In genomic region chr19:18790566-18791314, GRCh38 we compare ENCODE assay signal across 9 cellular contexts. TPM values are rescaled to one million over a fixed set of nuclear protein-coding genes. Genes with fewer than 3 reads are reported as not detected.
A peak's percentile ranks its signal among the peaks of the same experiment; 100 is the strongest.
DNase-seq lines count a peak whose midpoint lies in the region; ATAC-seq and TF ChIP-seq lines count a peak whose summit lies in the region.
"Had no signal": no experiment of that assay in that cellular context is flagged by ENCODE, and none has a peak within 500 bp of the region (broad histone marks: within the 10 kb centered on the region; RNA-seq: fewer than 3 reads in every experiment).

Gene COMP (minus strand): TSS chr19:18791305. CDS start chr19:18791269, 36 bp downstream.

- peaks cover 0 to 38% (median 17%) of the 10 kb centered on the region in 4 donors for H3K4me1 Mint-ChIP-seq in CD4-positive, CD25-positive, alpha-beta regulatory T cell
- H3K4me1 Mint-ChIP-seq in progenitor cell of endocrine pancreas (ENCODE audit: low read depth) = peaks cover 5% of the 10 kb centered on the region

- peak within 1 kb of the TSS in 1 of 3 donors; percentile 26 for H3K27ac Mint-ChIP-seq in CD4-positive, CD25-positive, alpha-beta regulatory T cell
- no peak within 1 kb of the TSS for H3K27ac Mint-ChIP-seq in progenitor cell of endocrine pancreas

- peaks cover 84% of the 10 kb centered on the region for H3K27me3 Mint-ChIP-seq in CD4-positive, CD25-positive, alpha-beta regulatory T cell
- H3K27me3 Mint-ChIP-seq in progenitor cell of endocrine pancreas = peaks cover 77% of the 10 kb centered on the region

- no peak for ATAC-seq in CD4-positive, CD25-positive, alpha-beta regulatory T cell (ENCODE audit: low read depth in 2 of 2)
- no peak for ATAC-seq in GM18868 (IDR thresholded peaks at IDR 0.05; ENCODE audit: unreplicated experiment)

- H3K36me3 Mint-ChIP-seq in CD4-positive, CD25-positive, alpha-beta regulatory T cell = no peaks in the 10 kb centered on the region
- no peaks in the 10 kb centered on the region for H3K36me3 Mint-ChIP-seq in progenitor cell of endocrine pancreas (ENCODE audit: insufficient read depth)

- H3K9ac ChIP-seq in NT2/D1 (ENCODE audit: insufficient read length, low read depth) = peak within 1 kb of the TSS; percentile 74

- no peak within 1 kb of the TSS for H3K4me3 ChIP-seq in CD4-positive, CD25-positive, alpha-beta regulatory T cell (ENCODE audit: low read depth, low read length)
- H3K4me3 ChIP-seq in NT2/D1 (ENCODE audit: insufficient read length, low read depth) (peak within 1 kb of the TSS; percentile 40), fibroblast of mammary gland (ENCODE audit: control insufficient read depth, low read depth, low read length) (peak within 1 kb of the TSS; percentile 3)

- no peak for DNase-seq in CD4-positive, CD25-positive, alpha-beta regulatory T cell
- DNase-seq in NT2/D1 (ENCODE audit: low read depth, low spot score) (no peak), fibroblast of mammary gland (ENCODE audit: low read depth) (no peak), progenitor cell of endocrine pancreas (ENCODE audit: low spot score, unreplicated experiment) (no peak), NOMO-1 (lab: John Stamatoyannopoulos, UW; ENCODE audit: unreplicated experiment in 2 of 2) (no peak), glomerular visceral epithelial cell (ENCODE audit: extremely low spot score) (no peak)
- no peak for DNase-seq in stimulated activated CD4-positive, alpha-beta T cell treated with anti-CD3 and anti-CD28 coated beads, Interleukin-4, amount 100 ng/mL, for 4 hours

- peaks cover 36% of the 10 kb centered on the region for H3K4me1 ChIP-seq in CD4-positive, CD25-positive, alpha-beta regulatory T cell (ENCODE audit: control insufficient read depth, insufficient read depth, low read length, poor library complexity, severe bottlenecking)
- H3K4me1 ChIP-seq in NT2/D1 (ENCODE audit: insufficient read depth, insufficient read length) = peaks cover 43% of the 10 kb centered on the region

- H3K9me3 ChIP-seq in CD4-positive, CD25-positive, alpha-beta regulatory T cell (ENCODE audit: control insufficient read depth in 2 of 2, low read length in 2 of 2) = no peaks in the 10 kb centered on the region
- no peaks in the 10 kb centered on the region for H3K9me3 ChIP-seq in NT2/D1 (ENCODE audit: insufficient read depth, low read length)

- peaks cover 0 to 6% (median 0%) of the 10 kb centered on the region in 7 donors for H3K9me3 Mint-ChIP-seq in CD4-positive, CD25-positive, alpha-beta regulatory T cell
- H3K9me3 Mint-ChIP-seq in progenitor cell of endocrine pancreas (ENCODE audit: low read depth) = no peaks in the 10 kb centered on the region

- H3K27me3 ChIP-seq in CD4-positive, CD25-positive, alpha-beta regulatory T cell (ENCODE audit: control insufficient read depth, insufficient read depth, low read length) = peaks cover 9% of the 10 kb centered on the region
- H3K27me3 ChIP-seq in NT2/D1 (ENCODE audit: insufficient read depth, insufficient read length) = peaks cover 92% of the 10 kb centered on the region

- no peak within 1 kb of the TSS for H3K27ac ChIP-seq in CD4-positive, CD25-positive, alpha-beta regulatory T cell (ENCODE audit: insufficient read depth, low read length, poor library complexity, severe bottlenecking)

- no peak for TF ChIP-seq CTCF in fibroblast of mammary gland (conservative IDR thresholded peaks at IDR 0.05; ENCODE audit: control insufficient read depth, insufficient read depth, low read depth, low read length)
- no peak for TF ChIP-seq CTCF in progenitor cell of endocrine pancreas (IDR thresholded peaks at IDR 0.05; ENCODE audit: unreplicated experiment)

- H3K4me3 Mint-ChIP-seq in CD4-positive, CD25-positive, alpha-beta regulatory T cell = peak within 1 kb of the TSS in 3 of 4 donors; percentile 78 to 89 (median 88)
- peak within 1 kb of the TSS; percentile 22 for H3K4me3 Mint-ChIP-seq in progenitor cell of endocrine pancreas (ENCODE audit: low read depth)

- no peaks in the 10 kb centered on the region for H3K36me3 ChIP-seq in CD4-positive, CD25-positive, alpha-beta regulatory T cell (ENCODE audit: control insufficient read depth, insufficient read depth, low read length)
- no peaks in the 10 kb centered on the region for H3K36me3 ChIP-seq in NT2/D1 (ENCODE audit: insufficient read depth, insufficient read length, low read length)

RNA-seq across cellular contexts. Expression of gene COMP, which starts in this region (rescaled TPM):
- not detected for total RNA-seq in CD4-positive, CD25-positive, alpha-beta regulatory T cell
- not detected for polyA plus RNA-seq in CD4-positive, CD25-positive, alpha-beta regulatory T cell
- total RNA-seq in progenitor cell of endocrine pancreas = 0.13 and 0.24 TPM in 2 replicates
- total RNA-seq: HT-29 had no signal
